Comparison of ENCODE assay signal across 1 cellular context in the genomic region with DNA sequence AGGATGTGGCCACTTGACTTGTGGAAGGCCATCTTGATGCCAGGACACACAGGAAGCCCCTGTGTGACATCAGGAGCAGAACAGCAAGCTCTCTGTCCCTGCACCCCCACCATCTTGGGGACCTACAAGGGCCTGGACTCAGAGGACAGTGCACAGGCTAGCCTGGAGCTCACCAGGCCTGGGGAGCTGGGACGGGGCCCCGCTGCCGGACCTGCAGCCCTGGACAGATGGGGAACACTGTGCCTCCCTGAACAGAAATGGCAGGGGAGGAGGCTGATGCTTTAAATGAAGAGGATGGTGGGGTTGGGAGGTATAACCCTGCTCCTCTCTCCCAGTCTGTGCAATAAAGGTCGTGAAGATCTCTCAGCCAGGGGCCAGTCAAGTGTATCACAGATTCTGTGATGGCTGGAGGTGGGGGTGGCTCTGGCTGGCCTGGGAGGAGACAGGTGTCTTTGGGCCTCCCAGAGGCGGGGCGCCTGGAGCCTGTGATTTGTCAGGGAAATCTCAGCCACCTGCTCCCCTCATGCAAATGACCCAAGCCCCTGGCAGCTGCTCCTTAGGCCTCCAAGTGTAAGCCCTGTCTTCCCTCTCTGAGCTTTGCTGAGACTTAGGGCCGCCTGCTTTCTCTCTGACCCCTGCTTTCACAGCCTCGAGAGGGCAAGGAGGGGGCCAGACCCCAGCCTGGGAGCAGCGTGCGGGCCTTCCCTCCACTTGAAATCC.
TF ChIP-seq lines count a peak whose summit lies in the region.

No MANE protein-coding gene starts in this region.

TF ChIP-seq in WTC11, 78 proteins besides CTCF, POLR2A, EP300 and RAD21 (continued from another document):
- TF ChIP-seq, protein P1, sequence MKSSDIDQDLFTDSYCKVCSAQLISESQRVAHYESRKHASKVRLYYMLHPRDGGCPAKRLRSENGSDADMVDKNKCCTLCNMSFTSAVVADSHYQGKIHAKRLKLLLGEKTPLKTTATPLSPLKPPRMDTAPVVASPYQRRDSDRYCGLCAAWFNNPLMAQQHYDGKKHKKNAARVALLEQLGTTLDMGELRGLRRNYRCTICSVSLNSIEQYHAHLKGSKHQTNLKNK (CRISPR knock-in tag; IDR thresholded peaks at IDR 0.05) = no peak
